In the genomic region with DNA sequence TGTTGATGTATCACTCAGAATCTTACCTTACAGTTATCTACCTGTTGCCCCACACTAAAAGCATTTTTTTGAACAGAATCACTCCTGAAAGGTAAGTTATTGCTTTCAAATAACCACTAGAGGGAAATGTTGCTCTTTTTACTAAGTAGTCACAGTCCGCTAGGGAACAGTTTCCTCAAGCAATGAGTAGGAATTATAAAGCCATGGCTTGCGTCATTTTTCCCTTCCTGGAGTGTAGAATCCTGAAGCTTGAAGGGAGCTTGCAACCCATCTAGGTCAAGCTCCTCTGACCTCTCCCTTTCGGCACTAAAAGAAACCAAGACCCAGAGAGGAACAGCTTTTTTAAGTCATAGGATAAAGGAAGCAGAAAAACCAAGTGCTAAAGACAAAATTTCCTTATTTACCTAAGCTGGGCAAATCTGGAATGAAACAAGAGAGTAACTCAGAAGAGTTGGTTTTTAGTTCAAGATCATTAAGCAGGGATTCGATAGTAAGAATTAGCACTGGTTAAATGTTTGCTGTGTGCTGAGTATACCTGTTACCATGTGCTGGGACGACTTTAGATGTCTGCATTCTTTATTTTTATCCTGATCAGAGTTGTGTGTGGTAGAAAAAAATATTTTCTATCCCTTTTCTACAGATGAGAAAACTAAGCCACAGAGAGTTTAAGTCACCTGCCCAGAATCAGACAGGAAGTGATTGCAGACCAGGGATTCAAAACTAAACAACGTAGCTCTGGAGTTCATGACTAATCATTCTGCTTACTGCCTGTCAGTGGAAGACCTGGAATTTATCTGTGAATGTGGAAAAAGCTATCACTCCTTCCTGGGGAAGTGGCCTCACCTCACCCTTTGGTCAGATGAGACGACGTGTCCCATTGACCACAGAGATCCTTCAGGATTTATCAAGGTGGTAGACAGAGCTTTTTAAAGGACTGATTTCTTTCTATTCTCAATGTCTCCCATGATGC, we compare ENCODE assay signal across 8 cellular contexts.
DNase-seq lines count a peak whose midpoint lies in the region; ATAC-seq and TF ChIP-seq lines count a peak whose summit lies in the region.

No MANE protein-coding gene starts in this region.

- no peaks in the 10 kb centered on the region for H3K27me3 ChIP-seq in thoracic aorta (replicated peaks; ENCODE audit: insufficient read depth)
- no peaks in the 10 kb centered on the region for H3K27me3 ChIP-seq in CD8-positive, alpha-beta memory T cell (ENCODE audit: insufficient read depth, low read length, poor library complexity, severe bottlenecking)

- H3K4me3 Mint-ChIP-seq in brain: peak overlapping the region in 1 of 5 experiments; percentile 58
- no peak overlapping the region for H3K4me3 Mint-ChIP-seq in CD8-positive, alpha-beta memory T cell
- no peak overlapping the region for H3K4me3 Mint-ChIP-seq in immature natural killer cell

- no peaks in the 10 kb centered on the region for H3K36me3 ChIP-seq in thoracic aorta
- H3K36me3 ChIP-seq in CD8-positive, alpha-beta memory T cell (ENCODE audit: insufficient read depth, low read length): no peaks in the 10 kb centered on the region

- H3K4me1 ChIP-seq in thoracic aorta (ENCODE audit: control insufficient read depth in 1 of 2, low read depth in 2 of 2): peaks cover 0 to 4% of the 10 kb centered on the region in 2 donors
- H3K4me1 ChIP-seq in CD8-positive, alpha-beta memory T cell (ENCODE audit: insufficient read depth, low read length): no peaks in the 10 kb centered on the region

- TF ChIP-seq CTCF in HFF-Myc (IDR thresholded peaks at IDR 0.05; ENCODE audit: low read depth, low read length, missing control alignments) (peak; percentile 29), brain (conservative IDR thresholded peaks at IDR 0.05) (peak; percentile 85 to 87), thoracic aorta (IDR thresholded peaks at IDR 0.05) (peak; percentile 65)

- DNase-seq in DMS153 treated with DMSO at 0.1 percent for 48 hours (lab: John Stamatoyannopoulos, UW; ENCODE audit: unreplicated experiment) (peak; percentile 58), HFF-Myc (ENCODE audit: extremely low read depth, low read depth) (peak; percentile 9), NCI-H226 (peak; percentile 67), iPS-NIHi7 (ENCODE audit: extremely low spot score) (peak; percentile 51), thoracic aorta (ENCODE audit: low spot score) (no peak), immature natural killer cell (no peak)
- no peak for DNase-seq in CD8-positive, alpha-beta memory T cell

- H3K9me3 Mint-ChIP-seq in brain (no peaks in the 10 kb centered on the region), immature natural killer cell (peaks cover 0 to 5% (median 0%) of the 10 kb centered on the region in 6 donors)
- H3K9me3 Mint-ChIP-seq in CD8-positive, alpha-beta memory T cell: peaks cover 0 to 7% (median 0%) of the 10 kb centered on the region in 5 donors

- H3K27ac Mint-ChIP-seq in brain (no peak overlapping the region), immature natural killer cell (no peak overlapping the region)
- H3K27ac Mint-ChIP-seq in CD8-positive, alpha-beta memory T cell: no peak overlapping the region

- H3K4me3 ChIP-seq in HFF-Myc (replicated peaks; ENCODE audit: low read depth, low read length) (no peak overlapping the region), thoracic aorta (no peak overlapping the region)
- no peak overlapping the region for H3K4me3 ChIP-seq in CD8-positive, alpha-beta memory T cell (ENCODE audit: low read length)

- H3K9me3 ChIP-seq in thoracic aorta: no peaks in the 10 kb centered on the region
- H3K9me3 ChIP-seq in CD8-positive, alpha-beta memory T cell (ENCODE audit: low read length): no peaks in the 10 kb centered on the region

- H3K27me3 Mint-ChIP-seq in brain (peaks cover 45% of the 10 kb centered on the region), immature natural killer cell (ENCODE audit: low read depth in 3 of 3) (peaks cover 0 to 3% (median 0%) of the 10 kb centered on the region in 3 donors)
- H3K27me3 Mint-ChIP-seq in CD8-positive, alpha-beta memory T cell: peaks cover 0 to 5% of the 10 kb centered on the region in 2 donors

- H3K36me3 Mint-ChIP-seq in brain: no peaks in the 10 kb centered on the region
- peaks cover 0 to 2% (median 0%) of the 10 kb centered on the region in 3 donors for H3K36me3 Mint-ChIP-seq in CD8-positive, alpha-beta memory T cell
- H3K36me3 Mint-ChIP-seq in immature natural killer cell: no peaks in the 10 kb centered on the region

- POLR2A ChIA-PET in CD8-positive, alpha-beta memory T cell (lab: Charles Lee): no interaction called here

- H3K4me1 Mint-ChIP-seq in brain (peaks cover 6% of the 10 kb centered on the region), immature natural killer cell (no peaks in the 10 kb centered on the region)
- no peaks in the 10 kb centered on the region for H3K4me1 Mint-ChIP-seq in CD8-positive, alpha-beta memory T cell

- H3K27ac ChIP-seq in thoracic aorta: no peak overlapping the region
- no peak overlapping the region for H3K27ac ChIP-seq in CD8-positive, alpha-beta memory T cell (ENCODE audit: low read depth, low read length)

- ATAC-seq in thoracic aorta (ENCODE audit: insufficient number of reproducible peaks, low FRiP score, low read depth): peak; percentile 87

- CTCF ChIA-PET in CD8-positive, alpha-beta memory T cell (lab: Charles Lee): no interaction called here

Comparison
In these comparisons a context has a peak if more than half of its experiments do, and no peak if none do; other contexts are left out.
1. DNase-seq: peak in DMS153 treated with DMSO at 0.1 percent for 48 hours (single experiment), HFF-Myc (single experiment), NCI-H226 (single experiment) and iPS-NIHi7 (single experiment); none in thoracic aorta (single experiment), CD8-positive, alpha-beta memory T cell (0 of 5) and immature natural killer cell (0 of 3).
2. CTCF ChIP-seq: peak in every context shown above with its lines; median percentile 86 in brain; 65 in thoracic aorta; 29 in HFF-Myc.